In genomic region chr1:109981128-109981379, GRCh38 we compare ENCODE assay signal across 15 cellular contexts.
"Had no signal": no experiment of that assay in that cellular context is flagged by ENCODE, and none has a peak within 500 bp of the region (broad histone marks: within the 10 kb centered on the region; RNA-seq: fewer than 3 reads in every experiment).

No MANE protein-coding gene starts in this region.

- H3K9me3 ChIP-seq: esophagus muscularis mucosa, heart left ventricle, ovary, right lobe of liver, tibial artery had no signal

- FAIRE-seq: astrocyte had no signal

- H3K27me3 ChIP-seq: brain microvascular endothelial cell, esophagus muscularis mucosa, foreskin keratinocyte, heart left ventricle, ovary, right lobe of liver, tibial artery had no signal

- DNase-seq: activated B cell treated with CpG ODN at 0.5 μM for 24 hours; activated naive CD8-positive, alpha-beta T cell treated with anti-CD3 and anti-CD28 coated beads for 36 hours; brain microvascular endothelial cell; caudate nucleus; foreskin keratinocyte; heart left ventricle; natural killer cell; stimulated activated CD4-positive, alpha-beta T cell treated with anti-CD3 and anti-CD28 coated beads, Interleukin-12 subunit alpha, Interleukin-12 subunit beta, amount 100 ng/mL, for 4 hours; tibial artery had no signal

- ATAC-seq: foreskin keratinocyte; heart left ventricle; natural killer cell; stimulated activated naive CD8-positive, alpha-beta T cell treated with anti-CD3 and anti-CD28 coated beads, Interleukin-15, Interleukin-2, amounts not matched to agents 100 U/mL and 50 U/mL, for 24 hours had no signal

- H3K4me3 ChIP-seq: esophagus muscularis mucosa, heart left ventricle, ovary, right lobe of liver, skin epidermis, tibial artery had no signal

- H3K36me3 ChIP-seq: brain microvascular endothelial cell, esophagus muscularis mucosa, heart left ventricle, ovary, right lobe of liver, tibial artery had no signal

- H3K27ac ChIP-seq: brain microvascular endothelial cell, esophagus muscularis mucosa, foreskin keratinocyte, heart left ventricle, ovary, right lobe of liver, tibial artery had no signal
